In the genomic region with DNA sequence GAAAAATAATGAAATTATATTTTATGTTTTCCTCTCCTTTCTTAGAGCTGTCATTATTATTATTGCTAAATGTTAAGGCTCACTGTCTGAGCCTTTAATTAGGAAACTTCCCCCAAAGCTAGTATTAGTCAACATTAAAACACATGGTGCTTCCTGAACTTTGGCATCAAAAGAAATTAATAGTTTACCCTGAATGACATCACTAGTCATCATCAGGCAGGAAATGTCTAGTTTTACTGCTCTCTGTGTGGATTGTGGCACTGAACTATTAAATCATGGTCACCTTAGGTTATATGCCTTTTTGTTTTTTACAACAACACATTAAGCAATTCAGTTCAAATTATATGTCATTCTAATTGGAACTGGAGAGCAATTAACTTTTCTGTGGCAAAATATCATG, we compare ENCODE assay signal across 20 cellular contexts.
DNase-seq lines count a peak whose midpoint lies in the region; ATAC-seq, FAIRE-seq and TF ChIP-seq lines count a peak whose summit lies in the region.
"Had no signal": no experiment of that assay in that cellular context is flagged by ENCODE, and none has a peak within 500 bp of the region (broad histone marks: within the 10 kb centered on the region; RNA-seq: fewer than 3 reads in every experiment).

No MANE protein-coding gene starts in this region.

- TF ChIP-seq CTCF in RWPE2 (IDR thresholded peaks at IDR 0.05; ENCODE audit: poor library complexity, severe bottlenecking) (no peak), fibroblast of pulmonary artery (IDR thresholded peaks at IDR 0.05; ENCODE audit: low read length, missing control alignments) (no peak)

- FAIRE-seq in frontal cortex (lab: Jason Lieb, UNC) = no peak
- FAIRE-seq: A549, G401.6, GM12892 had no signal

- H3K27me3 ChIP-seq in RWPE2 (ENCODE audit: insufficient read depth, poor library complexity, severe bottlenecking) = no peaks in the 10 kb centered on the region

- H3K36me3 ChIP-seq in RWPE2 (ENCODE audit: low read depth) = no peaks in the 10 kb centered on the region

- H3K9me3 ChIP-seq in RWPE2 (ENCODE audit: severe bottlenecking) = no peaks in the 10 kb centered on the region
- H3K9me3 ChIP-seq: A549 had no signal

- H3K4me1 ChIP-seq in RWPE2 (ENCODE audit: insufficient read depth, poor library complexity, severe bottlenecking) = no peaks in the 10 kb centered on the region
- H3K4me1 ChIP-seq: A549 had no signal

- DNase-seq in A172 (ENCODE audit: low spot score) (peak; percentile 13), HCEC 1CT (peak; percentile 81), RWPE2 (ENCODE audit: low spot score) (no peak), fibroblast of pulmonary artery (ENCODE audit: low read depth) (peak; percentile 20), frontal cortex (ENCODE audit: low spot score in 2 of 2) (no peak), NCI-H2081 treated with DMSO at 0.1 percent for 48 hours (lab: John Stamatoyannopoulos, UW) (no peak)
- DNase-seq: COR-L47, DMS153, GOT3, NCI-H1092, NCI-H2107, NCI-H345, NCI-H526 treated with DMSO at 0.1 percent for 48 hours, SHP77 treated with DMSO at 0.1 percent for 48 hours had no signal

- H3K27ac ChIP-seq in RWPE2 (ENCODE audit: poor library complexity, severe bottlenecking) = no peak overlapping the region
- H3K27ac ChIP-seq: A549 had no signal

- H3K4me3 ChIP-seq in RWPE2 (ENCODE audit: severe bottlenecking) (no peak overlapping the region), fibroblast of pulmonary artery (replicated peaks; ENCODE audit: low read depth, low read length) (no peak overlapping the region)
- H3K4me3 ChIP-seq: A549 had no signal

- ATAC-seq in RWPE2 (ENCODE audit: low read depth) (0 out of 3 replicates have a peak, but pooled peaks have one; percentile 10), HG03139 (IDR thresholded peaks at IDR 0.05; ENCODE audit: unreplicated experiment) (no peak), GM18520 (IDR thresholded peaks at IDR 0.05; ENCODE audit: unreplicated experiment) (no peak)
- ATAC-seq: A549, Panc1 had no signal

Comparison
In these comparisons a context has a peak if more than half of its experiments do, and no peak if none do; other contexts are left out.
1. DNase-seq: peak in A172 (single experiment), HCEC 1CT (single experiment) and fibroblast of pulmonary artery (single experiment); none in RWPE2 (single experiment), frontal cortex (0 of 2) and NCI-H2081 treated with DMSO at 0.1 percent for 48 hours (single experiment).